In the genomic region with DNA sequence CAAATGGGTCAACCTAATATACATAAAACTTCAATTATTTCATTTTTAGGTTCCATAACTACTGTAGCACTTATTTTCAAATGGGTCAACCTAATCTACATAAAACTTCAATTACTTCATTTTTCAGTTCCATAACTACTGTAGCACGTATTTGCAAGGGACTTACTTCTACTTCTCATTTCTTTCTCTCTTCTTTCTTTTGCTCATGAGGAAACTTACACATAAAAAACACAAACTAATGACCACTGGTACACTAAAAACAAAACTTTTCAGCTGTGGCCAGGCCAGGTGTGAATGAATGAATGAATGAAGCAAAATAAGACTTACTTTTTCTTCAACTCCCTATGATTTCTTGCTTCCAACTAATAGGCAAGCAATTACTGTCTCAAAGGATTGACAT, we compare ENCODE assay signal across 26 cellular contexts.
"Had no signal": no experiment of that assay in that cellular context is flagged by ENCODE, and none has a peak within 500 bp of the region (broad histone marks: within the 10 kb centered on the region; RNA-seq: fewer than 3 reads in every experiment).

No MANE protein-coding gene starts in this region.

- FAIRE-seq: TTC549 had no signal

- ATAC-seq: activated T-cell treated with anti-CD3 and anti-CD28 coated beads, Interleukin-2, amount 50 U/mL, for 72 hours; effector memory CD8-positive, alpha-beta T cell; gastrocnemius medialis; left cardiac atrium; left ventricle myocardium superior; naive thymus-derived CD4-positive, alpha-beta T cell; right lobe of liver had no signal

- H3K4me3 ChIP-seq: gastrocnemius medialis, ovary, right lobe of liver, transverse colon had no signal

- H3K9me3 ChIP-seq: gastrocnemius medialis, ovary, right lobe of liver, transverse colon had no signal

- DNase-seq: activated CD4-positive, alpha-beta T cell treated with anti-CD3 and anti-CD28 coated beads for 4 hours; activated CD4-positive, alpha-beta T cell treated with anti-CD3 and anti-CD28 coated beads, Interleukin-2, amount 50 U/mL, for 4 hours; activated naive CD4-positive, alpha-beta T cell treated with Interleukin-2 at 50 U/mL for 16 hours; activated T-cell treated with anti-CD3 and anti-CD28 coated beads for 4 hours; activated T-cell treated with anti-CD3 and anti-CD28 coated beads, Interleukin-2, amount 50 U/mL, for 72 hours; anterior cingulate cortex; cortex of kidney; effector memory CD8-positive, alpha-beta T cell; erythroblast; gastrocnemius medialis; glutamatergic neuron; hippocampal formation; left cardiac atrium; left ventricle myocardium superior; midbrain; naive thymus-derived CD4-positive, alpha-beta T cell; ovary; right lobe of liver; stimulated activated CD4-positive, alpha-beta T cell treated with anti-CD3 and anti-CD28 coated beads, Interleukin-2, amount 100 ng/mL, for 48 hours; stimulated activated naive CD4-positive, alpha-beta T cell treated with Interleukin-2 at 50 U/mL for 16 hours; transverse colon had no signal

- H3K9me3 Mint-ChIP-seq: activated T-cell treated with anti-CD3 and anti-CD28 coated beads, Interleukin-2, amount 50 U/mL, for 72 hours; effector memory CD8-positive, alpha-beta T cell had no signal

- H3K27ac ChIP-seq: gastrocnemius medialis, ovary, right lobe of liver, VCaP had no signal

- H3K27ac Mint-ChIP-seq: activated naive CD8-positive, alpha-beta T cell; activated T-cell treated with anti-CD3 and anti-CD28 coated beads, Interleukin-2, amount 50 U/mL, for 72 hours; effector memory CD8-positive, alpha-beta T cell; progenitor cell of endocrine pancreas had no signal

- H3K4me3 Mint-ChIP-seq: activated naive CD8-positive, alpha-beta T cell; activated T-cell treated with anti-CD3 and anti-CD28 coated beads, Interleukin-2, amount 50 U/mL, for 72 hours; brain; effector memory CD8-positive, alpha-beta T cell; naive thymus-derived CD4-positive, alpha-beta T cell had no signal

- H3K4me1 ChIP-seq: gastrocnemius medialis had no signal

- H3K27me3 Mint-ChIP-seq: activated naive CD8-positive, alpha-beta T cell; brain; effector memory CD8-positive, alpha-beta T cell; naive thymus-derived CD4-positive, alpha-beta T cell; progenitor cell of endocrine pancreas had no signal

- H3K27me3 ChIP-seq: gastrocnemius medialis, ovary, right lobe of liver, transverse colon had no signal

- H3K36me3 ChIP-seq: gastrocnemius medialis, ovary, transverse colon had no signal

- H3K4me1 Mint-ChIP-seq: brain had no signal
